In genomic region chr17:81194941-81195901, GRCh38 we compare ENCODE assay signal across 26 cellular contexts. TPM values are rescaled to one million over a fixed set of nuclear protein-coding genes. Genes with fewer than 3 reads are reported as not detected.
DNase-seq lines count a peak whose midpoint lies in the region; ATAC-seq, FAIRE-seq and TF ChIP-seq lines count a peak whose summit lies in the region.
"Had no signal": no experiment of that assay in that cellular context is flagged by ENCODE, and none has a peak within 500 bp of the region (broad histone marks: within the 10 kb centered on the region; RNA-seq: fewer than 3 reads in every experiment).

No MANE protein-coding gene starts in this region.

- H2AFZ ChIP-seq in H1 (ENCODE audit: low read length) = no peak overlapping the region
- H2AFZ ChIP-seq: GM23338 had no signal

- H2BK12ac ChIP-seq in H1 (ENCODE audit: low read depth, low read length) = no peak overlapping the region

- no peak for TF ChIP-seq RAD21 in H1 (IDR thresholded peaks at IDR 0.05 in 1 of 2, conservative IDR thresholded peaks at IDR 0.05 in 1 of 2; ENCODE audit: low read depth in 2 of 2, low read length in 2 of 2)

- no peak for TF ChIP-seq POLR2A in H1 (IDR thresholded peaks at IDR 0.05; ENCODE audit: control extremely low read depth in 1 of 2, low read depth in 2 of 2, low read length in 2 of 2)

- ATAC-seq in left ventricle myocardium superior (peak; percentile 92), thoracic aorta (ENCODE audit: insufficient number of reproducible peaks, low FRiP score, low read depth) (no peak)
- ATAC-seq in activated CD8-positive, alpha-beta memory T cell treated with anti-CD3 and anti-CD28 coated beads, Interleukin-2, amount 10 ng/mL, durations not matched to agents 7 days and 5 days = no peak
- ATAC-seq: GM23338, HCT116 had no signal

- no peak overlapping the region for H2AK5ac ChIP-seq in H1 (ENCODE audit: low read depth, low read length)

- H3K9me3 Mint-ChIP-seq in activated CD8-positive, alpha-beta memory T cell treated with anti-CD3 and anti-CD28 coated beads, Interleukin-2, amount 10 ng/mL, durations not matched to agents 7 days and 5 days (ENCODE audit: low read depth) = no peaks in the 10 kb centered on the region
- H3K9me3 Mint-ChIP-seq: CD4-positive, alpha-beta memory T cell; GM23338 had no signal

- H3K36me3 ChIP-seq in H1 (ENCODE audit: control insufficient read depth in 2 of 4, insufficient read depth in 4 of 4, low read length in 3 of 4) = peaks cover 0 to 33% (median 4%) of the 10 kb centered on the region in 4 experiments; a peak in 2 of 8 replicates
- peaks cover 13% of the 10 kb centered on the region for H3K36me3 ChIP-seq in thoracic aorta

- no peak overlapping the region for H2BK5ac ChIP-seq in H1 (ENCODE audit: low read depth, low read length)

- H3K27ac ChIP-seq in RWPE1 (peak overlapping the region; percentile 29), H1 (ENCODE audit: low read depth, low read length) (no peak overlapping the region), thoracic aorta (peak overlapping the region in 1 of 2 donors; percentile 38)
- H3K27ac ChIP-seq: KMS-11, SJCRH30 had no signal

- H4K5ac ChIP-seq in H1 (ENCODE audit: insufficient read length, low read depth, low read length) = no peak overlapping the region

- no peak overlapping the region for H3K27ac Mint-ChIP-seq in activated CD8-positive, alpha-beta memory T cell treated with anti-CD3 and anti-CD28 coated beads, Interleukin-2, amount 10 ng/mL, durations not matched to agents 7 days and 5 days
- H3K27ac Mint-ChIP-seq: CD4-positive, alpha-beta memory T cell; GM23338 had no signal

- H3K4me3 ChIP-seq in H1 (ENCODE audit: extremely low read depth in 1 of 4, insufficient read depth in 2 of 4, low read depth in 3 of 4, low read length in 4 of 4) (no peak overlapping the region), thoracic aorta (no peak overlapping the region)
- H3K4me3 ChIP-seq: GM23338, SJCRH30 had no signal

- TF ChIP-seq EP300 in H1 (IDR thresholded peaks at IDR 0.05; ENCODE audit: borderline replicate concordance in 1 of 2, low read depth in 2 of 2, low read length in 2 of 2) = no peak

- POLR2A ChIA-PET in RWPE1 (lab: Yijun Ruan, JAX; ENCODE audit: low non-redundant PET) = no interaction called here
- POLR2A ChIA-PET in H1 (lab: Charles Lee; ENCODE audit: partially characterized antibody) = no interaction called here

- H3K79me1 ChIP-seq in H1 (ENCODE audit: low read depth, low read length) = no peaks in the 10 kb centered on the region

- WGBS in H1 (ENCODE audit: extremely low coverage in 1 of 2, insufficient coverage in 1 of 2, insufficient read length in 1 of 2, insufficient replicate concordance in 2 of 2, low coverage in 1 of 2, low lambda C conversion rate in 2 of 2, missing lambda C conversion rate in 1 of 2), 2 experiments = 90% methylated on average over 37 of the region's 37 CpGs; no CpG with 5 or more reads in 1 of the 2 experiments

- H3K23ac ChIP-seq in H1 (ENCODE audit: insufficient read length) = no peak overlapping the region

- DNase-seq in RWPE1 (ENCODE audit: low spot score) (no peak), H1 (ENCODE audit: low read depth in 1 of 2, low spot score in 2 of 2) (no peak), left ventricle myocardium superior (peak; percentile 88), thoracic aorta (ENCODE audit: low spot score) (peak; percentile 18)
- DNase-seq in activated CD4-positive, CD25-positive, alpha-beta regulatory T cell treated with anti-CD3 and anti-CD28 coated beads, Interleukin-2, amount 50 U/mL, for 72 hours = no peak
- no peak for DNase-seq in activated CD4-positive, CD25-positive, alpha-beta regulatory T cell (lab: John Stamatoyannopoulos, UW)
- DNase-seq in activated CD8-positive, alpha-beta memory T cell treated with anti-CD3 and anti-CD28 coated beads, Interleukin-2, amount 10 ng/mL, durations not matched to agents 7 days and 5 days = no peak
- DNase-seq: Caco-2; CD4-positive, alpha-beta memory T cell; DMS153; IMR-90; NCI-H1105 treated with DMSO at 0.1 percent for 48 hours; NCI-H2081; NCI-H2171; NCI-H345; NCI-H524; NCI-H774; NK-92 treated with Interleukin-12 subunit alpha and Interleukin-12 subunit beta, amount 100 ng/mL, for 24 hours; SJCRH30 had no signal

- H2BK20ac ChIP-seq in H1 (ENCODE audit: low read length) = no peak overlapping the region

- H3K4me3 Mint-ChIP-seq in activated CD8-positive, alpha-beta memory T cell treated with anti-CD3 and anti-CD28 coated beads, Interleukin-2, amount 10 ng/mL, durations not matched to agents 7 days and 5 days = no peak overlapping the region
- H3K4me3 Mint-ChIP-seq: CD4-positive, alpha-beta memory T cell; GM23338 had no signal

- H3K14ac ChIP-seq in H1 (ENCODE audit: insufficient read length) = no peak overlapping the region

- H3K4me1 Mint-ChIP-seq in activated CD8-positive, alpha-beta memory T cell treated with anti-CD3 and anti-CD28 coated beads, Interleukin-2, amount 10 ng/mL, durations not matched to agents 7 days and 5 days = no peaks in the 10 kb centered on the region
- H3K4me1 Mint-ChIP-seq: CD4-positive, alpha-beta memory T cell; GM23338 had no signal

- intact Hi-C loops in left ventricle myocardium superior (cut with micrococcal nuclease) = no loop called here

- H3K9me3 ChIP-seq in H1 (ENCODE audit: insufficient read depth in 2 of 2, low read depth in 1 of 2, low read length in 1 of 2) = no peaks in the 10 kb centered on the region
- H3K9me3 ChIP-seq in thoracic aorta = no peaks in the 10 kb centered on the region
- H3K9me3 ChIP-seq: Caco-2, SJCRH30 had no signal

- no peak overlapping the region for H3K4ac ChIP-seq in H1 (replicated peaks; ENCODE audit: insufficient read length, low read depth, low read length)

- no peaks in the 10 kb centered on the region for H3K23me2 ChIP-seq in H1 (ENCODE audit: low read depth, low read length)

- no peak overlapping the region for H3K56ac ChIP-seq in H1 (replicated peaks; ENCODE audit: insufficient read length, low read depth, low read length)

- no peak overlapping the region for H3K18ac ChIP-seq in H1 (ENCODE audit: extremely low read depth, low read length)

- no peaks in the 10 kb centered on the region for H3K27me3 ChIP-seq in H1 (replicated peaks in 1 of 4; ENCODE audit: control insufficient read depth in 3 of 4, extremely low read depth in 1 of 4, insufficient read depth in 3 of 4, low read length in 3 of 4)
- no peaks in the 10 kb centered on the region for H3K27me3 ChIP-seq in thoracic aorta (replicated peaks; ENCODE audit: insufficient read depth)
- H3K27me3 ChIP-seq: SJCRH30 had no signal

- no peaks in the 10 kb centered on the region for H3K79me2 ChIP-seq in H1 (ENCODE audit: control insufficient read depth in 1 of 2, insufficient read depth in 2 of 2, low read length in 2 of 2)

- no peak overlapping the region for H2BK120ac ChIP-seq in H1 (replicated peaks; ENCODE audit: low read depth, low read length)

- H3K9ac ChIP-seq in H1 (replicated peaks in 1 of 4; ENCODE audit: extremely low read depth in 1 of 4, low read depth in 3 of 4, low read length in 3 of 4) = no peak overlapping the region
- H3K9ac ChIP-seq: KMS-11 had no signal

- H3K4me2 ChIP-seq in H1 (ENCODE audit: insufficient read depth in 1 of 2, low read depth in 2 of 2, low read length in 2 of 2) = no peak overlapping the region
- H3K4me2 ChIP-seq: GM23338, KMS-11 had no signal

- no peaks in the 10 kb centered on the region for H3K4me1 ChIP-seq in H1 (replicated peaks in 1 of 4; ENCODE audit: control insufficient read depth in 3 of 4, insufficient read depth in 4 of 4, low read length in 3 of 4)
- H3K4me1 ChIP-seq in thoracic aorta (ENCODE audit: control insufficient read depth in 1 of 2, low read depth in 2 of 2) = peaks cover 0 to 15% of the 10 kb centered on the region in 2 donors
- H3K4me1 ChIP-seq: Caco-2, SJCRH30 had no signal

- no peaks in the 10 kb centered on the region for H3K27me3 Mint-ChIP-seq in activated CD8-positive, alpha-beta memory T cell treated with anti-CD3 and anti-CD28 coated beads, Interleukin-2, amount 10 ng/mL, durations not matched to agents 7 days and 5 days
- H3K27me3 Mint-ChIP-seq: CD4-positive, alpha-beta memory T cell had no signal

- no peaks in the 10 kb centered on the region for H3K36me3 Mint-ChIP-seq in activated CD8-positive, alpha-beta memory T cell treated with anti-CD3 and anti-CD28 coated beads, Interleukin-2, amount 10 ng/mL, durations not matched to agents 7 days and 5 days
- H3K36me3 Mint-ChIP-seq: CD4-positive, alpha-beta memory T cell had no signal

- peak overlapping the region; percentile 51; the same call in 1 of the 2 replicates for H4K8ac ChIP-seq in H1 (ENCODE audit: extremely low read depth, insufficient read depth, low read length)

- H4K91ac ChIP-seq in H1 (replicated peaks; ENCODE audit: insufficient read length, low read length) = no peak overlapping the region

- CTCF ChIA-PET in RWPE1 (lab: Yijun Ruan, JAX) = no interaction called here
- CTCF ChIA-PET in H1 (lab: Charles Lee; ENCODE audit: partially characterized antibody) = interaction anchor here (0.7 to 3.7 kb wide), 3 partner anchors 45 to 60 kb away, joined by 3 to 16 read pairs (median 4); no protein-coding TSS in a partner anchor
- CTCF ChIA-PET in activated CD8-positive, alpha-beta memory T cell treated with anti-CD3 and anti-CD28 coated beads, Interleukin-2, amount 10 ng/mL, durations not matched to agents 7 days and 5 days (lab: Charles Lee) = no interaction called here

- no peak for FAIRE-seq in H1 (lab: Jason Lieb, UNC)
- FAIRE-seq: GM12891, HTR-8/SVneo had no signal

- no peak overlapping the region for H2BK15ac ChIP-seq in H1 (ENCODE audit: low read length)

- H4K20me1 ChIP-seq in H1 (replicated peaks in 1 of 2; ENCODE audit: control insufficient read depth in 1 of 2, insufficient read depth in 2 of 2, low read length in 2 of 2) = peaks cover 0 to 4% of the 10 kb centered on the region in 2 experiments

- TF ChIP-seq CTCF in RWPE1 (conservative IDR thresholded peaks at IDR 0.05; ENCODE audit: low read depth) (no peak), H1 (IDR thresholded peaks at IDR 0.05; ENCODE audit: control extremely low read depth in 1 of 3, insufficient read depth in 1 of 3, low read depth in 1 of 3, low read length in 3 of 3) (no peak), thoracic aorta (IDR thresholded peaks at IDR 0.05) (no peak)

RNA-seq across cellular contexts. Expression of gene CEP131, which starts 27.5 kb away (rescaled TPM):
- 22.5 and 23.2 TPM in 2 replicates for total RNA-seq in H1 (2021; fragmentation: NEBNext Ultra II Directional; extraction: Animal tissue kit (Norgen Biotek cat#: 25700))
- polyA plus RNA-seq in H1 (2011; rRNA removed) = 5.9 and 11.5 TPM in 2 replicates
- 19.5 TPM for polyA plus RNA-seq in H1 (2011; cell fraction: cytosol; rRNA removed)
- polyA plus RNA-seq in H1 (2011; cell fraction: nucleus; rRNA removed) = 51.9 TPM
- 12.1 to 30.1 TPM (median 26.5 TPM) in 4 replicates for polyA plus RNA-seq in H1 (2012, experiment 1 of 2)
- polyA plus RNA-seq in H1 (2012, experiment 2 of 2) = 11.9 TPM
- 11.2 TPM for polyA plus RNA-seq in H1 (2013, experiment 1 of 2)
- 10.1 TPM for polyA plus RNA-seq in H1 (2013, experiment 2 of 2)
- polyA minus RNA-seq in H1 (2011; rRNA and poly(A)+ RNA removed) = 3.9 and 4.0 TPM in 2 replicates
- 13.9 TPM for polyA minus RNA-seq in H1 (2011; cell fraction: cytosol; rRNA and poly(A)+ RNA removed)
- polyA minus RNA-seq in H1 (2011; cell fraction: nucleus; rRNA and poly(A)+ RNA removed) = 14.3 TPM
- total RNA-seq in left ventricle myocardium superior (13.6 TPM), thoracic aorta (10 to 100 TPM in 1 of 2 donors, 1 to 10 TPM in 1; 5.8 to 11.4 TPM)
- 10 to 100 TPM; 13.6 to 20.6 TPM for total RNA-seq in activated CD8-positive, alpha-beta memory T cell treated with anti-CD3 and anti-CD28 coated beads, Interleukin-2, amount 10 ng/mL, durations not matched to agents 7 days and 5 days

RNA-seq across cellular contexts. Expression of gene AATK, which starts 29.2 kb away (rescaled TPM):
- 3.2 and 3.5 TPM in 2 replicates for total RNA-seq in H1 (2021; fragmentation: NEBNext Ultra II Directional; extraction: Animal tissue kit (Norgen Biotek cat#: 25700))
- polyA plus RNA-seq in H1 (2011; rRNA removed) = 1.7 and 3.6 TPM in 2 replicates
- 2.2 TPM for polyA plus RNA-seq in H1 (2011; cell fraction: cytosol; rRNA removed)
- 7.4 TPM for polyA plus RNA-seq in H1 (2011; cell fraction: nucleus; rRNA removed)
- 2.2 to 3.3 TPM (median 2.6 TPM) in 4 replicates for polyA plus RNA-seq in H1 (2012, experiment 1 of 2)
- 1.1 TPM for polyA plus RNA-seq in H1 (2012, experiment 2 of 2)
- 1.9 TPM for polyA plus RNA-seq in H1 (2013, experiment 1 of 2)
- polyA plus RNA-seq in H1 (2013, experiment 2 of 2) = 1.8 TPM
- 1.4 and 2.8 TPM in 2 replicates for polyA minus RNA-seq in H1 (2011; rRNA and poly(A)+ RNA removed)
- 5.8 TPM for polyA minus RNA-seq in H1 (2011; cell fraction: cytosol; rRNA and poly(A)+ RNA removed)
- polyA minus RNA-seq in H1 (2011; cell fraction: nucleus; rRNA and poly(A)+ RNA removed) = 4.8 TPM
- total RNA-seq in left ventricle myocardium superior (14.5 TPM), thoracic aorta (10 to 100 TPM in 1 of 2 donors, 1 to 10 TPM in 1; 6.1 to 19.8 TPM)
- total RNA-seq in activated CD8-positive, alpha-beta memory T cell treated with anti-CD3 and anti-CD28 coated beads, Interleukin-2, amount 10 ng/mL, durations not matched to agents 7 days and 5 days = under 1 TPM; 0.06 to 0.26 TPM

RNA-seq across cellular contexts. Expression of gene PVALEF, which starts 29.9 kb away (rescaled TPM):
- not detected in 2 replicates for total RNA-seq in H1 (2021; fragmentation: NEBNext Ultra II Directional; extraction: Animal tissue kit (Norgen Biotek cat#: 25700))
- 0.03 and 0.05 TPM in 2 replicates for polyA plus RNA-seq in H1 (2011; rRNA removed)
- not detected for polyA plus RNA-seq in H1 (2011; cell fraction: cytosol; rRNA removed)
- not detected for polyA plus RNA-seq in H1 (2011; cell fraction: nucleus; rRNA removed)
- 0.12 TPM in 1 of 4 replicates, not detected in the others for polyA plus RNA-seq in H1 (2012, experiment 1 of 2)
- polyA plus RNA-seq in H1 (2012, experiment 2 of 2) = not detected
- not detected for polyA plus RNA-seq in H1 (2013, experiment 1 of 2)
- polyA plus RNA-seq in H1 (2013, experiment 2 of 2) = not detected
- not detected in 2 replicates for polyA minus RNA-seq in H1 (2011; rRNA and poly(A)+ RNA removed)
- polyA minus RNA-seq in H1 (2011; cell fraction: cytosol; rRNA and poly(A)+ RNA removed) = not detected
- polyA minus RNA-seq in H1 (2011; cell fraction: nucleus; rRNA and poly(A)+ RNA removed) = not detected
- total RNA-seq in left ventricle myocardium superior (0.20 TPM), thoracic aorta (not detected)
- total RNA-seq in activated CD8-positive, alpha-beta memory T cell treated with anti-CD3 and anti-CD28 coated beads, Interleukin-2, amount 10 ng/mL, durations not matched to agents 7 days and 5 days = not detected
- total RNA-seq: Caco-2; CD4-positive, alpha-beta memory T cell; G401; GM23338; IMR-90 had no signal
- polyA plus RNA-seq: BJ; CD4-positive, alpha-beta memory T cell; GM23338; IMR-90 had no signal

RNA-seq across cellular contexts. Expression of gene TEPSIN, which starts 43.6 kb away (rescaled TPM):
- total RNA-seq in H1 (2021; fragmentation: NEBNext Ultra II Directional; extraction: Animal tissue kit (Norgen Biotek cat#: 25700)) = 22.9 and 26.0 TPM in 2 replicates
- 28.0 and 59.8 TPM in 2 replicates for polyA plus RNA-seq in H1 (2011; rRNA removed)
- polyA plus RNA-seq in H1 (2011; cell fraction: cytosol; rRNA removed) = 31.4 TPM
- polyA plus RNA-seq in H1 (2011; cell fraction: nucleus; rRNA removed) = 172 TPM
- 16.6 to 27.7 TPM (median 21.3 TPM) in 4 replicates for polyA plus RNA-seq in H1 (2012, experiment 1 of 2)
- 14.6 TPM for polyA plus RNA-seq in H1 (2012, experiment 2 of 2)
- polyA plus RNA-seq in H1 (2013, experiment 1 of 2) = 24.1 TPM
- 19.1 TPM for polyA plus RNA-seq in H1 (2013, experiment 2 of 2)
- polyA minus RNA-seq in H1 (2011; rRNA and poly(A)+ RNA removed) = 7.9 and 10.5 TPM in 2 replicates
- 19.7 TPM for polyA minus RNA-seq in H1 (2011; cell fraction: cytosol; rRNA and poly(A)+ RNA removed)
- 44.0 TPM for polyA minus RNA-seq in H1 (2011; cell fraction: nucleus; rRNA and poly(A)+ RNA removed)
- total RNA-seq in left ventricle myocardium superior = 13.8 TPM
- total RNA-seq in thoracic aorta = 10 to 100 TPM; 52.4 to 70.8 TPM
- 10 to 100 TPM; 53.6 to 56.3 TPM for total RNA-seq in activated CD8-positive, alpha-beta memory T cell treated with anti-CD3 and anti-CD28 coated beads, Interleukin-2, amount 10 ng/mL, durations not matched to agents 7 days and 5 days

RNA-seq across cellular contexts. Expression of gene NDUFAF8, which starts 43.9 kb away (rescaled TPM):
- 48.9 and 60.2 TPM in 2 replicates for total RNA-seq in H1 (2021; fragmentation: NEBNext Ultra II Directional; extraction: Animal tissue kit (Norgen Biotek cat#: 25700))
- polyA plus RNA-seq in H1 (2011; rRNA removed) = 91.1 and 95.6 TPM in 2 replicates
- 88.1 TPM for polyA plus RNA-seq in H1 (2011; cell fraction: cytosol; rRNA removed)
- 56.3 TPM for polyA plus RNA-seq in H1 (2011; cell fraction: nucleus; rRNA removed)
- 123 to 151 TPM (median 134 TPM) in 4 replicates for polyA plus RNA-seq in H1 (2012, experiment 1 of 2)
- polyA plus RNA-seq in H1 (2012, experiment 2 of 2) = 129 TPM
- polyA plus RNA-seq in H1 (2013, experiment 1 of 2) = 160 TPM
- polyA plus RNA-seq in H1 (2013, experiment 2 of 2) = 163 TPM
- 7.2 and 14.2 TPM in 2 replicates for polyA minus RNA-seq in H1 (2011; rRNA and poly(A)+ RNA removed)
- polyA minus RNA-seq in H1 (2011; cell fraction: cytosol; rRNA and poly(A)+ RNA removed) = 20.0 TPM
- polyA minus RNA-seq in H1 (2011; cell fraction: nucleus; rRNA and poly(A)+ RNA removed) = 21.6 TPM
- total RNA-seq in left ventricle myocardium superior (53.7 TPM), thoracic aorta (10 to 100 TPM; 17.8 to 19.5 TPM)
- total RNA-seq in activated CD8-positive, alpha-beta memory T cell treated with anti-CD3 and anti-CD28 coated beads, Interleukin-2, amount 10 ng/mL, durations not matched to agents 7 days and 5 days = 10 to 100 TPM; 41.6 to 53.7 TPM

Comparison
In these comparisons a context has a peak if more than half of its experiments do, and no peak if none do; other contexts are left out.
1. DNase-seq: peak in left ventricle myocardium superior (single experiment) and thoracic aorta (single experiment); none in RWPE1 (single experiment), H1 (0 of 2), activated CD4-positive, CD25-positive, alpha-beta regulatory T cell treated with anti-CD3 and anti-CD28 coated beads, Interleukin-2, amount 50 U/mL, for 72 hours (single experiment), activated CD4-positive, CD25-positive, alpha-beta regulatory T cell (0 of 4) and activated CD8-positive, alpha-beta memory T cell treated with anti-CD3 and anti-CD28 coated beads, Interleukin-2, amount 10 ng/mL, durations not matched to agents 7 days and 5 days (single experiment).